26 cellular contexts compared by ENCODE assay signal in genomic region chr2:19102696-19103403, GRCh38.
"Had no signal": no experiment of that assay in that cellular context is flagged by ENCODE, and none has a peak within 500 bp of the region (broad histone marks: within the 10 kb centered on the region; RNA-seq: fewer than 3 reads in every experiment).

No MANE protein-coding gene starts in this region.

- H3K9ac ChIP-seq: KMS-11 had no signal

- ATAC-seq: activated CD8-positive, alpha-beta memory T cell treated with anti-CD3 and anti-CD28 coated beads, Interleukin-2, amount 10 ng/mL, durations not matched to agents 7 days and 5 days; activated CD8-positive, alpha-beta T cell treated with anti-CD3 and anti-CD28 coated beads, Interleukin-2, amount 10 ng/mL, durations not matched to agents 7 days and 5 days; SK-N-SH treated with all-trans-retinoic acid at 6 μM for 48 hours; WTC11 had no signal

- H3K27me3 ChIP-seq: Peyer's patch, SJCRH30 had no signal

- H3K4me3 ChIP-seq: Peyer's patch, SJCRH30 had no signal

- H3K27ac ChIP-seq: KMS-11, Peyer's patch, RWPE1, SJCRH30 had no signal

- DNase-seq: activated CD4-positive, alpha-beta T cell treated with anti-CD3 and anti-CD28 coated beads for 48 hours; activated CD4-positive, alpha-beta T cell treated with anti-CD3 and anti-CD28 coated beads, Interleukin-2, amount 50 U/mL, for 4 hours; activated CD4-positive, CD25-positive, alpha-beta regulatory T cell treated with anti-CD3 and anti-CD28 coated beads, Interleukin-2, amount 50 U/mL, for 72 hours; activated CD8-positive, alpha-beta memory T cell treated with anti-CD3 and anti-CD28 coated beads, Interleukin-2, amount 10 ng/mL, durations not matched to agents 7 days and 5 days; activated CD8-positive, alpha-beta T cell treated with anti-CD3 and anti-CD28 coated beads, Interleukin-2, amount 10 ng/mL, durations not matched to agents 7 days and 5 days; activated effector memory CD4-positive, alpha-beta T cell treated with Interleukin-2 at 50 U/mL for 16 hours; activated naive CD4-positive, alpha-beta T cell; activated T-cell treated with anti-CD3 and anti-CD28 coated beads, Interleukin-2, amount 50 U/mL, for 24 hours; aorta; MM.1S; NCI-H1105; NCI-H1436; NCI-H1694 treated with DMSO at 0.1 percent for 48 hours; NCI-H2029 treated with DMSO at 0.1 percent for 48 hours; NCI-H510A treated with DMSO at 0.1 percent for 48 hours; NCI-H69; NK-92 treated with Interleukin-12 subunit alpha and Interleukin-12 subunit beta, amount 100 ng/mL, for 24 hours; OCI-M1; Peyer's patch; Right ventricle myocardium superior; SJCRH30; SW 1271 had no signal

- H3K4me2 ChIP-seq: KMS-11 had no signal

- H3K4me1 ChIP-seq: Peyer's patch, SJCRH30 had no signal

- H3K9me3 ChIP-seq: Peyer's patch, SJCRH30 had no signal

- H3K36me3 ChIP-seq: Peyer's patch, SJCRH30 had no signal
